ENCODE assay signal across 1 cellular context in the genomic region with DNA sequence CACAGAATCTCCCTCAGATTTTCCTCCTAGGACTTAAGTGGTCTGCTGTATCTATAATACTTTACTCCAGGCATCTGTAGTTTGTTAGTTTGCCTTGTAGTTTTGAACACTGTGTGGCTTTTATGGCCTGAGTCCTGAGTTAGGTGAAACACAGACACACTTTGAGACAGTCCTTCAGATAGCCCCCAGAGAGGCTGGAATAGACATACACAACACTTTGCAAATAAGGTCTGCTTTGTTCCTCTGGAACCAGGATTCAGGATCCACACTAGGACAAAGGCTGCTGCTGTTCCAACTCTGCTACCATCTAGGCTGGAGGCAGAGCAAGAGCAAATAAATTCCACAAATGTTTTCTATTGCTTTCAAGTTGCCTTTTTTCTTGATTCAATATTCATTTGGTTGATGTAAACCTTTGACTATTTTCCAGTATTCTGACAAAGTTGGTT.
A peak's percentile ranks its signal among the peaks of the same experiment; 100 is the strongest.
TF ChIP-seq lines count a peak whose summit lies in the region.

No MANE protein-coding gene starts in this region.

TF ChIP-seq in HepG2, 621 proteins besides CTCF, POLR2A, EP300 and RAD21 (continued from another document and continues in another):
- TF ChIP-seq, protein P1, sequence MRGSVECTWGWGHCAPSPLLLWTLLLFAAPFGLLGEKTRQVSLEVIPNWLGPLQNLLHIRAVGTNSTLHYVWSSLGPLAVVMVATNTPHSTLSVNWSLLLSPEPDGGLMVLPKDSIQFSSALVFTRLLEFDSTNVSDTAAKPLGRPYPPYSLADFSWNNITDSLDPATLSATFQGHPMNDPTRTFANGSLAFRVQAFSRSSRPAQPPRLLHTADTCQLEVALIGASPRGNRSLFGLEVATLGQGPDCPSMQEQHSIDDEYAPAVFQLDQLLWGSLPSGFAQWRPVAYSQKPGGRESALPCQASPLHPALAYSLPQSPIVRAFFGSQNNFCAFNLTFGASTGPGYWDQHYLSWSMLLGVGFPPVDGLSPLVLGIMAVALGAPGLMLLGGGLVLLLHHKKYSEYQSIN (CRISPR knock-in tag; IDR thresholded peaks at IDR 0.05; ENCODE audit: borderline replicate concordance) = no peak
- TF ChIP-seq ZSCAN29 (CRISPR knock-in tag; conservative IDR thresholded peaks at IDR 0.05) = peak; percentile 54; the same call in 1 of the 2 replicates
- TF ChIP-seq MIER3 (CRISPR knock-in tag; IDR thresholded peaks at IDR 0.05; ENCODE audit: borderline replicate concordance) = peak; percentile 46; the same call in 1 of the 2 replicates
- no peak for TF ChIP-seq ZNF101 (CRISPR knock-in tag; IDR thresholded peaks at IDR 0.05; ENCODE audit: borderline replicate concordance, low read depth)
- peak; percentile 26; the same call in 1 of the 2 replicates for TF ChIP-seq SIX1 (CRISPR knock-in tag; IDR thresholded peaks at IDR 0.05; ENCODE audit: borderline replicate concordance)
- no peak for TF ChIP-seq NCOA1 (CRISPR knock-in tag; IDR thresholded peaks at IDR 0.05)
- TF ChIP-seq ZNF333 (CRISPR knock-in tag; IDR thresholded peaks at IDR 0.05; ENCODE audit: borderline replicate concordance) = no peak
- peak; percentile 72 for TF ChIP-seq DPF2 (CRISPR knock-in tag; IDR thresholded peaks at IDR 0.05; ENCODE audit: borderline replicate concordance, low read depth)
- TF ChIP-seq, protein P2, sequence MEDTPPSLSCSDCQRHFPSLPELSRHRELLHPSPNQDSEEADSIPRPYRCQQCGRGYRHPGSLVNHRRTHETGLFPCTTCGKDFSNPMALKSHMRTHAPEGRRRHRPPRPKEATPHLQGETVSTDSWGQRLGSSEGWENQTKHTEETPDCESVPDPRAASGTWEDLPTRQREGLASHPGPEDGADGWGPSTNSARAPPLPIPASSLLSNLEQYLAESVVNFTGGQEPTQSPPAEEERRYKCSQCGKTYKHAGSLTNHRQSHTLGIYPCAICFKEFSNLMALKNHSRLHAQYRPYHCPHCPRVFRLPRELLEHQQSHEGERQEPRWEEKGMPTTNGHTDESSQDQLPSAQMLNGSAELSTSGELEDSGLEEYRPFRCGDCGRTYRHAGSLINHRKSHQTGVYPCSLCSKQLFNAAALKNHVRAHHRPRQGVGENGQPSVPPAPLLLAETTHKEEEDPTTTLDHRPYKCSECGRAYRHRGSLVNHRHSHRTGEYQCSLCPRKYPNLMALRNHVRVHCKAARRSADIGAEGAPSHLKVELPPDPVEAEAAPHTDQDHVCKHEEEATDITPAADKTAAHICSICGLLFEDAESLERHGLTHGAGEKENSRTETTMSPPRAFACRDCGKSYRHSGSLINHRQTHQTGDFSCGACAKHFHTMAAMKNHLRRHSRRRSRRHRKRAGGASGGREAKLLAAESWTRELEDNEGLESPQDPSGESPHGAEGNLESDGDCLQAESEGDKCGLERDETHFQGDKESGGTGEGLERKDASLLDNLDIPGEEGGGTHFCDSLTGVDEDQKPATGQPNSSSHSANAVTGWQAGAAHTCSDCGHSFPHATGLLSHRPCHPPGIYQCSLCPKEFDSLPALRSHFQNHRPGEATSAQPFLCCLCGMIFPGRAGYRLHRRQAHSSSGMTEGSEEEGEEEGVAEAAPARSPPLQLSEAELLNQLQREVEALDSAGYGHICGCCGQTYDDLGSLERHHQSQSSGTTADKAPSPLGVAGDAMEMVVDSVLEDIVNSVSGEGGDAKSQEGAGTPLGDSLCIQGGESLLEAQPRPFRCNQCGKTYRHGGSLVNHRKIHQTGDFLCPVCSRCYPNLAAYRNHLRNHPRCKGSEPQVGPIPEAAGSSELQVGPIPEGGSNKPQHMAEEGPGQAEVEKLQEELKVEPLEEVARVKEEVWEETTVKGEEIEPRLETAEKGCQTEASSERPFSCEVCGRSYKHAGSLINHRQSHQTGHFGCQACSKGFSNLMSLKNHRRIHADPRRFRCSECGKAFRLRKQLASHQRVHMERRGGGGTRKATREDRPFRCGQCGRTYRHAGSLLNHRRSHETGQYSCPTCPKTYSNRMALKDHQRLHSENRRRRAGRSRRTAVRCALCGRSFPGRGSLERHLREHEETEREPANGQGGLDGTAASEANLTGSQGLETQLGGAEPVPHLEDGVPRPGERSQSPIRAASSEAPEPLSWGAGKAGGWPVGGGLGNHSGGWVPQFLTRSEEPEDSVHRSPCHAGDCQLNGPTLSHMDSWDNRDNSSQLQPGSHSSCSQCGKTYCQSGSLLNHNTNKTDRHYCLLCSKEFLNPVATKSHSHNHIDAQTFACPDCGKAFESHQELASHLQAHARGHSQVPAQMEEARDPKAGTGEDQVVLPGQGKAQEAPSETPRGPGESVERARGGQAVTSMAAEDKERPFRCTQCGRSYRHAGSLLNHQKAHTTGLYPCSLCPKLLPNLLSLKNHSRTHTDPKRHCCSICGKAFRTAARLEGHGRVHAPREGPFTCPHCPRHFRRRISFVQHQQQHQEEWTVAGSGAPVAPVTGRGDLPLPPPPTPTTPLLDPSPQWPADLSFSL (CRISPR knock-in tag; IDR thresholded peaks at IDR 0.05) = peak; percentile 82; the same call in 1 of the 2 replicates
- TF ChIP-seq, protein P3, sequence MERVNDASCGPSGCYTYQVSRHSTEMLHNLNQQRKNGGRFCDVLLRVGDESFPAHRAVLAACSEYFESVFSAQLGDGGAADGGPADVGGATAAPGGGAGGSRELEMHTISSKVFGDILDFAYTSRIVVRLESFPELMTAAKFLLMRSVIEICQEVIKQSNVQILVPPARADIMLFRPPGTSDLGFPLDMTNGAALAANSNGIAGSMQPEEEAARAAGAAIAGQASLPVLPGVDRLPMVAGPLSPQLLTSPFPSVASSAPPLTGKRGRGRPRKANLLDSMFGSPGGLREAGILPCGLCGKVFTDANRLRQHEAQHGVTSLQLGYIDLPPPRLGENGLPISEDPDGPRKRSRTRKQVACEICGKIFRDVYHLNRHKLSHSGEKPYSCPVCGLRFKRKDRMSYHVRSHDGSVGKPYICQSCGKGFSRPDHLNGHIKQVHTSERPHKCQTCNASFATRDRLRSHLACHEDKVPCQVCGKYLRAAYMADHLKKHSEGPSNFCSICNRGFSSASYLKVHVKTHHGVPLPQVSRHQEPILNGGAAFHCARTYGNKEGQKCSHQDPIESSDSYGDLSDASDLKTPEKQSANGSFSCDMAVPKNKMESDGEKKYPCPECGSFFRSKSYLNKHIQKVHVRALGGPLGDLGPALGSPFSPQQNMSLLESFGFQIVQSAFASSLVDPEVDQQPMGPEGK (CRISPR knock-in tag; IDR thresholded peaks at IDR 0.05) = peak; percentile 74
- TF ChIP-seq, protein P4, sequence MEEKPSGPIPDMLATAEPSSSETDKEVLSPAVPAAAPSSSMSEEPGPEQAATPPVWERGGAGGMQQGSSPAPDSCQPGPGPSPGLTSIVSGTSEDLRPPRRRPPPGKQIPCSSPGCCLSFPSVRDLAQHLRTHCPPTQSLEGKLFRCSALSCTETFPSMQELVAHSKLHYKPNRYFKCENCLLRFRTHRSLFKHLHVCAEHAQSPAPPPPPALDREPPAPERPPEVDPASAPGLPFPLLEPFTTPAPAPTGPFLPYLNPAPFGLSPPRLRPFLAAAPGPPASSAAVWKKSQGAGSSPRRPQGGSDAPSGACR (CRISPR knock-in tag; IDR thresholded peaks at IDR 0.05) = 0 out of 2 replicates have a peak, but pooled peaks have one; percentile 46
- TF ChIP-seq, protein P5, sequence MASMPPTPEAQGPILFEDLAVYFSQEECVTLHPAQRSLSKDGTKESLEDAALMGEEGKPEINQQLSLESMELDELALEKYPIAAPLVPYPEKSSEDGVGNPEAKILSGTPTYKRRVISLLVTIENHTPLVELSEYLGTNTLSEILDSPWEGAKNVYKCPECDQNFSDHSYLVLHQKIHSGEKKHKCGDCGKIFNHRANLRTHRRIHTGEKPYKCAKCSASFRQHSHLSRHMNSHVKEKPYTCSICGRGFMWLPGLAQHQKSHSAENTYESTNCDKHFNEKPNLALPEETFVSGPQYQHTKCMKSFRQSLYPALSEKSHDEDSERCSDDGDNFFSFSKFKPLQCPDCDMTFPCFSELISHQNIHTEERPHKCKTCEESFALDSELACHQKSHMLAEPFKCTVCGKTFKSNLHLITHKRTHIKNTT (CRISPR knock-in tag; IDR thresholded peaks at IDR 0.05) = no peak
- 0 out of 2 replicates have a peak, but pooled peaks have one; percentile 39 for TF ChIP-seq ZNF556 (CRISPR knock-in tag; IDR thresholded peaks at IDR 0.05; ENCODE audit: borderline replicate concordance)
- no peak for TF ChIP-seq EEA1 (CRISPR knock-in tag; IDR thresholded peaks at IDR 0.05; ENCODE audit: borderline replicate concordance)
- no peak for TF ChIP-seq RFXAP (CRISPR knock-in tag; IDR thresholded peaks at IDR 0.05; ENCODE audit: borderline replicate concordance)
- TF ChIP-seq, protein P6, sequence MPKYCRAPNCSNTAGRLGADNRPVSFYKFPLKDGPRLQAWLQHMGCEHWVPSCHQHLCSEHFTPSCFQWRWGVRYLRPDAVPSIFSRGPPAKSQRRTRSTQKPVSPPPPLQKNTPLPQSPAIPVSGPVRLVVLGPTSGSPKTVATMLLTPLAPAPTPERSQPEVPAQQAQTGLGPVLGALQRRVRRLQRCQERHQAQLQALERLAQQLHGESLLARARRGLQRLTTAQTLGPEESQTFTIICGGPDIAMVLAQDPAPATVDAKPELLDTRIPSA (CRISPR knock-in tag; IDR thresholded peaks at IDR 0.05; ENCODE audit: borderline replicate concordance) = no peak
- TF ChIP-seq, protein P7, sequence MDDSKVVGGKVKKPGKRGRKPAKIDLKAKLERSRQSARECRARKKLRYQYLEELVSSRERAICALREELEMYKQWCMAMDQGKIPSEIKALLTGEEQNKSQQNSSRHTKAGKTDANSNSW (CRISPR knock-in tag; IDR thresholded peaks at IDR 0.05; ENCODE audit: borderline replicate concordance) = no peak
- TF ChIP-seq TCF7 (IDR thresholded peaks at IDR 0.05; ENCODE audit: low read depth) = peak; percentile 51; the same call in 1 of the 2 replicates
- no peak for TF ChIP-seq ZNF260 (CRISPR knock-in tag; IDR thresholded peaks at IDR 0.05; ENCODE audit: borderline replicate concordance, low read depth)
- peak; percentile 58; the same call in 1 of the 2 replicates for TF ChIP-seq ZNF292 (CRISPR knock-in tag; IDR thresholded peaks at IDR 0.05; ENCODE audit: borderline replicate concordance, low read depth)
- no peak for TF ChIP-seq FOXK2 (IDR thresholded peaks at IDR 0.05)
- TF ChIP-seq ZMYM4 (CRISPR knock-in tag; IDR thresholded peaks at IDR 0.05) = peak; percentile 44; the same call in 1 of the 2 replicates
- peak; percentile 68 for TF ChIP-seq MIER2 (CRISPR knock-in tag; IDR thresholded peaks at IDR 0.05)
- no peak for TF ChIP-seq ZNF660 (CRISPR knock-in tag; IDR thresholded peaks at IDR 0.05; ENCODE audit: borderline replicate concordance, low read depth)
- TF ChIP-seq CCAR2 (optimal IDR thresholded peaks at IDR 0.05; ENCODE audit: low read depth, low read length) = peak; percentile 43
- 0 out of 2 replicates have a peak, but pooled peaks have one; percentile 48 for TF ChIP-seq TSC22D2 (CRISPR knock-in tag; IDR thresholded peaks at IDR 0.05; ENCODE audit: borderline replicate concordance)
- TF ChIP-seq BCL6 (CRISPR knock-in tag; IDR thresholded peaks at IDR 0.05) = peak; percentile 55; the same call in 1 of the 2 replicates
- 0 out of 2 replicates have a peak, but pooled peaks have one; percentile 13 for TF ChIP-seq HMG20A (CRISPR knock-in tag; IDR thresholded peaks at IDR 0.05; ENCODE audit: borderline replicate concordance)
- TF ChIP-seq, protein P8, sequence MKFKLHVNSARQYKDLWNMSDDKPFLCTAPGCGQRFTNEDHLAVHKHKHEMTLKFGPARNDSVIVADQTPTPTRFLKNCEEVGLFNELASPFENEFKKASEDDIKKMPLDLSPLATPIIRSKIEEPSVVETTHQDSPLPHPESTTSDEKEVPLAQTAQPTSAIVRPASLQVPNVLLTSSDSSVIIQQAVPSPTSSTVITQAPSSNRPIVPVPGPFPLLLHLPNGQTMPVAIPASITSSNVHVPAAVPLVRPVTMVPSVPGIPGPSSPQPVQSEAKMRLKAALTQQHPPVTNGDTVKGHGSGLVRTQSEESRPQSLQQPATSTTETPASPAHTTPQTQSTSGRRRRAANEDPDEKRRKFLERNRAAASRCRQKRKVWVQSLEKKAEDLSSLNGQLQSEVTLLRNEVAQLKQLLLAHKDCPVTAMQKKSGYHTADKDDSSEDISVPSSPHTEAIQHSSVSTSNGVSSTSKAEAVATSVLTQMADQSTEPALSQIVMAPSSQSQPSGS (CRISPR knock-in tag; IDR thresholded peaks at IDR 0.05) = 0 out of 2 replicates have a peak, but pooled peaks have one; percentile 25
- no peak for TF ChIP-seq ARNTL (CRISPR knock-in tag; IDR thresholded peaks at IDR 0.05)
- TF ChIP-seq ZSCAN9 (CRISPR knock-in tag; IDR thresholded peaks at IDR 0.05; ENCODE audit: borderline replicate concordance) = peak; percentile 37; the same call in 1 of the 2 replicates
- peak; percentile 72; the same call in 1 of the 2 replicates for TF ChIP-seq EHMT2 (IDR thresholded peaks at IDR 0.05; ENCODE audit: borderline replicate concordance, low read depth, low read length)
- TF ChIP-seq, protein P9, sequence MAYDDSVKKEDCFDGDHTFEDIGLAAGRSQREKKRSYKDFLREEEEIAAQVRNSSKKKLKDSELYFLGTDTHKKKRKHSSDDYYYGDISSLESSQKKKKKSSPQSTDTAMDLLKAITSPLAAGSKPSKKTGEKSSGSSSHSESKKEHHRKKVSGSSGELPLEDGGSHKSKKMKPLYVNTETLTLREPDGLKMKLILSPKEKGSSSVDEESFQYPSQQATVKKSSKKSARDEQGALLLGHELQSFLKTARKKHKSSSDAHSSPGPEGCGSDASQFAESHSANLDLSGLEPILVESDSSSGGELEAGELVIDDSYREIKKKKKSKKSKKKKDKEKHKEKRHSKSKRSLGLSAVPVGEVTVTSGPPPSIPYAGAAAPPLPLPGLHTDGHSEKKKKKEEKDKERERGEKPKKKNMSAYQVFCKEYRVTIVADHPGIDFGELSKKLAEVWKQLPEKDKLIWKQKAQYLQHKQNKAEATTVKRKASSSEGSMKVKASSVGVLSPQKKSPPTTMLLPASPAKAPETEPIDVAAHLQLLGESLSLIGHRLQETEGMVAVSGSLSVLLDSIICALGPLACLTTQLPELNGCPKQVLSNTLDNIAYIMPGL (CRISPR knock-in tag; IDR thresholded peaks at IDR 0.05; ENCODE audit: borderline replicate concordance in 1 of 2, low read depth in 1 of 2) = peak; percentile 36 to 58; a peak in 1 of 4 replicates
- peak; percentile 89 for TF ChIP-seq ZNF644 (CRISPR knock-in tag; IDR thresholded peaks at IDR 0.05; ENCODE audit: low read depth)
- TF ChIP-seq ZNF431 (CRISPR knock-in tag; IDR thresholded peaks at IDR 0.05; ENCODE audit: borderline replicate concordance, low read depth) = no peak
- peak; percentile 65; the same call in 1 of the 2 replicates for TF ChIP-seq ZBTB7B (CRISPR knock-in tag; IDR thresholded peaks at IDR 0.05)
- no peak for TF ChIP-seq NKX3-1 (CRISPR knock-in tag; IDR thresholded peaks at IDR 0.05)
- TF ChIP-seq SMYD3 (CRISPR knock-in tag; IDR thresholded peaks at IDR 0.05) = peak; percentile 60; the same call in 1 of the 2 replicates
- TF ChIP-seq FOXP1 (IDR thresholded peaks at IDR 0.05) = no peak
- 0 out of 2 replicates have a peak, but pooled peaks have one; percentile 10 for TF ChIP-seq FOXP1 (CRISPR knock-in tag; IDR thresholded peaks at IDR 0.05)
- TF ChIP-seq SOX5 (CRISPR knock-in tag; IDR thresholded peaks at IDR 0.05; ENCODE audit: borderline replicate concordance) = peak; percentile 83; the same call in 1 of the 2 replicates
- TF ChIP-seq SOX13 (IDR thresholded peaks at IDR 0.05) = 0 out of 2 replicates have a peak, but pooled peaks have one; percentile 27
- peak in 1 of 2 experiments; percentile 90; a peak in 2 of 4 replicates for TF ChIP-seq SOX13 (CRISPR knock-in tag; conservative IDR thresholded peaks at IDR 0.05 in 1 of 2, IDR thresholded peaks at IDR 0.05 in 1 of 2)
- 0 out of 2 replicates have a peak, but pooled peaks have one; percentile 27 for TF ChIP-seq POGZ (CRISPR knock-in tag; IDR thresholded peaks at IDR 0.05)
- no peak for TF ChIP-seq ZNF382 (CRISPR knock-in tag; IDR thresholded peaks at IDR 0.05; ENCODE audit: borderline replicate concordance)
- no peak for TF ChIP-seq ZC3H4 (CRISPR knock-in tag; IDR thresholded peaks at IDR 0.05; ENCODE audit: borderline replicate concordance)
- no peak for TF ChIP-seq ZNF124 (CRISPR knock-in tag; IDR thresholded peaks at IDR 0.05)
- TF ChIP-seq ZNF605 (CRISPR knock-in tag; IDR thresholded peaks at IDR 0.05) = no peak
